In the genomic region with DNA sequence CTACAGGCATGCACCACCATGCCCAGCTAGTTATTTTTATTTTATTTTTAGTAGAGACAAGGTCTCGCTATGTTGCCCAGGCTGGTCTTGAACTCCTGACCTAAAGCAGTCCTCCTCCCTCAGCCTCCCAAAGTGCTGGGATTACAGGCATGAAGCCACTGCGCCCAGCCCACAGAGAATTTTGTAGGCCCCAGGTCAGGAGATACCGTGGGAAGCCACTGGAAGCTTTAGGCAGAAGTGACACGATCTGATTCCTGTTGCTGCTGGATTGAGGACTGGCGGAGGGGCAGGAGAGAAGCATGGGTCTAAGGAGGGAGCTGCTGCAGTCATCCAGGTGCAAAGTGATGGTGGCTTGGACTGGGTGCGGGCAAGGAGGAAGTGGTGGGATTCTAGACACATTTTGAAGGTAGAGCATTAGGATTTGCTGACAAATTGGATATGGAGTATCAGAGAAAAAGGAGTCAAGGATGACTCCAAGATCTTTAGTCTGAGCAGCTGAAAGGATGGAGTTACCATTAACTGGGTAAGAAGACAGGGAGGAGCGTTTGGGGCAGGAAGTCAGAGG, we compare ENCODE assay signal across 15 cellular contexts. TPM values are rescaled to one million over a fixed set of nuclear protein-coding genes. Genes with fewer than 3 reads are reported as not detected.
A peak's percentile ranks its signal among the peaks of the same experiment; 100 is the strongest.
DNase-seq lines count a peak whose midpoint lies in the region; ATAC-seq and TF ChIP-seq lines count a peak whose summit lies in the region.
"Had no signal": no experiment of that assay in that cellular context is flagged by ENCODE, and none has a peak within 500 bp of the region (broad histone marks: within the 10 kb centered on the region; RNA-seq: fewer than 3 reads in every experiment).

No MANE protein-coding gene starts in this region.

- H3K27ac ChIP-seq in coronary artery = no peak overlapping the region
- H3K27ac ChIP-seq in spleen = peak overlapping the region in 4 of 8 donors; percentile 20 to 88 (median 32)
- H3K27ac ChIP-seq: brain microvascular endothelial cell, thyroid gland had no signal

- H3K9me3 Mint-ChIP-seq in activated CD8-positive, alpha-beta memory T cell treated with anti-CD3 and anti-CD28 coated beads, Interleukin-2, amount 10 ng/mL, durations not matched to agents 7 days and 5 days (ENCODE audit: low read depth) = no peaks in the 10 kb centered on the region
- H3K9me3 Mint-ChIP-seq in activated CD4-positive, alpha-beta T cell treated with anti-CD3 and anti-CD28 coated beads, Interleukin-2, amount 10 ng/mL, durations not matched to agents 24 days and 14 days = no peaks in the 10 kb centered on the region
- H3K9me3 Mint-ChIP-seq: nephron had no signal

- no peaks in the 10 kb centered on the region for H3K9me3 ChIP-seq in spleen
- H3K9me3 ChIP-seq: SK-N-SH, thyroid gland had no signal

- H3K4me3 Mint-ChIP-seq in activated CD8-positive, alpha-beta memory T cell treated with anti-CD3 and anti-CD28 coated beads, Interleukin-2, amount 10 ng/mL, durations not matched to agents 7 days and 5 days = no peak overlapping the region
- peak overlapping the region; percentile 55 for H3K4me3 Mint-ChIP-seq in activated CD4-positive, alpha-beta T cell treated with anti-CD3 and anti-CD28 coated beads, Interleukin-2, amount 10 ng/mL, durations not matched to agents 24 days and 14 days
- H3K4me3 Mint-ChIP-seq: nephron had no signal

- peaks cover 34% of the 10 kb centered on the region for H3K27me3 Mint-ChIP-seq in activated CD8-positive, alpha-beta memory T cell treated with anti-CD3 and anti-CD28 coated beads, Interleukin-2, amount 10 ng/mL, durations not matched to agents 7 days and 5 days
- H3K27me3 Mint-ChIP-seq in activated CD4-positive, alpha-beta T cell treated with anti-CD3 and anti-CD28 coated beads, Interleukin-2, amount 10 ng/mL, durations not matched to agents 24 days and 14 days = peaks cover 8% of the 10 kb centered on the region

- H3K4me1 ChIP-seq in spleen = peaks cover 23 to 100% (median 93%) of the 10 kb centered on the region in 6 donors

- TF ChIP-seq CTCF in coronary artery (IDR thresholded peaks at IDR 0.05) = no peak
- TF ChIP-seq CTCF in spleen (IDR thresholded peaks at IDR 0.05 in 8 of 11, conservative IDR thresholded peaks at IDR 0.05 in 3 of 11) = no peak

- no peaks in the 10 kb centered on the region for H3K27me3 ChIP-seq in spleen (replicated peaks in 1 of 7)
- H3K27me3 ChIP-seq: brain microvascular endothelial cell, thyroid gland had no signal

- peaks cover 0 to 84% (median 29%) of the 10 kb centered on the region in 6 donors for H3K36me3 ChIP-seq in spleen

- TF ChIP-seq POLR2A in spleen (IDR thresholded peaks at IDR 0.05) = no peak

- WGBS in spleen, 5 donors = 89 to 95% (median 92%) methylated on average over 7 of the region's 7 CpGs

- DNase-seq in activated CD8-positive, alpha-beta memory T cell treated with anti-CD3 and anti-CD28 coated beads for 24 hours = peak; percentile 56
- DNase-seq in activated CD8-positive, alpha-beta memory T cell treated with anti-CD3 and anti-CD28 coated beads, Interleukin-2, amount 10 ng/mL, durations not matched to agents 7 days and 5 days = no peak
- no peak for DNase-seq in activated CD4-positive, alpha-beta T cell treated with anti-CD3 and anti-CD28 coated beads, Interleukin-2, amount 10 ng/mL, durations not matched to agents 24 days and 14 days
- peak; percentile 65 for DNase-seq in coronary artery (ENCODE audit: low spot score)
- DNase-seq in spleen = peak; percentile 37
- DNase-seq in NCI-H1105 treated with DMSO at 0.1 percent for 48 hours (lab: John Stamatoyannopoulos, UW) = no peak
- no peak for DNase-seq in NCI-H446 (lab: John Stamatoyannopoulos, UW)
- DNase-seq: brain microvascular endothelial cell, NCI-H1930, NCI-H510A treated with DMSO at 0.1 percent for 48 hours, OCI-M1, SK-N-SH had no signal

- no peak overlapping the region for H3K4me3 ChIP-seq in coronary artery
- H3K4me3 ChIP-seq in spleen = no peak overlapping the region
- H3K4me3 ChIP-seq: thyroid gland had no signal

- H3K36me3 Mint-ChIP-seq in activated CD8-positive, alpha-beta memory T cell treated with anti-CD3 and anti-CD28 coated beads, Interleukin-2, amount 10 ng/mL, durations not matched to agents 7 days and 5 days = peaks cover 22% of the 10 kb centered on the region
- H3K36me3 Mint-ChIP-seq in activated CD4-positive, alpha-beta T cell treated with anti-CD3 and anti-CD28 coated beads, Interleukin-2, amount 10 ng/mL, durations not matched to agents 24 days and 14 days (ENCODE audit: low read depth) = peaks cover 52% of the 10 kb centered on the region

- intact Hi-C loops in activated CD4-positive, alpha-beta T cell treated with anti-CD3 and anti-CD28 coated beads, Interleukin-2, amount 10 ng/mL, durations not matched to agents 24 days and 14 days (cut with micrococcal nuclease) = no loop called here
- intact Hi-C loops in spleen (cut with DNase I; ENCODE audit: low total_unique reads) = no loop called here

- ATAC-seq in activated CD8-positive, alpha-beta memory T cell treated with anti-CD3 and anti-CD28 coated beads, Interleukin-2, amount 10 ng/mL, durations not matched to agents 7 days and 5 days = no peak
- no peak for ATAC-seq in HG03469 (IDR thresholded peaks at IDR 0.05; ENCODE audit: unreplicated experiment)

- no peak overlapping the region for H3K27ac Mint-ChIP-seq in activated CD8-positive, alpha-beta memory T cell treated with anti-CD3 and anti-CD28 coated beads, Interleukin-2, amount 10 ng/mL, durations not matched to agents 7 days and 5 days
- H3K27ac Mint-ChIP-seq in activated CD4-positive, alpha-beta T cell treated with anti-CD3 and anti-CD28 coated beads, Interleukin-2, amount 10 ng/mL, durations not matched to agents 24 days and 14 days = peak overlapping the region; percentile 52
- H3K27ac Mint-ChIP-seq: nephron had no signal

- CTCF ChIA-PET in activated CD8-positive, alpha-beta memory T cell treated with anti-CD3 and anti-CD28 coated beads, Interleukin-2, amount 10 ng/mL, durations not matched to agents 7 days and 5 days (lab: Charles Lee) = interaction anchor here (1.6 to 24.2 kb wide), 3 partner anchors 32 to 96 kb away, joined by 3 to 430 read pairs (median 24); no protein-coding TSS in a partner anchor

- H3K4me1 Mint-ChIP-seq in activated CD8-positive, alpha-beta memory T cell treated with anti-CD3 and anti-CD28 coated beads, Interleukin-2, amount 10 ng/mL, durations not matched to agents 7 days and 5 days = peaks cover 63% of the 10 kb centered on the region
- H3K4me1 Mint-ChIP-seq in activated CD4-positive, alpha-beta T cell treated with anti-CD3 and anti-CD28 coated beads, Interleukin-2, amount 10 ng/mL, durations not matched to agents 24 days and 14 days = peaks cover 85% of the 10 kb centered on the region

RNA-seq across cellular contexts. Expression of a gene that starts 20.7 kb away (rescaled TPM):
- total RNA-seq in activated CD8-positive, alpha-beta memory T cell treated with anti-CD3 and anti-CD28 coated beads, Interleukin-2, amount 10 ng/mL, durations not matched to agents 7 days and 5 days = 1 to 10 TPM; 7.0 to 7.9 TPM
- total RNA-seq in activated CD4-positive, alpha-beta T cell treated with anti-CD3 and anti-CD28 coated beads, Interleukin-2, amount 10 ng/mL, durations not matched to agents 24 days and 14 days = 112 and 113 TPM in 2 replicates
- total RNA-seq in spleen = 10 to 100 TPM; 29.0 to 88.3 (median 53.7) TPM
- polyA plus RNA-seq in spleen = 10 to 100 TPM; 13.7 to 24.3 (median 18.1) TPM

RNA-seq across cellular contexts. Expression of a gene that starts 41.6 kb away (rescaled TPM):
- 100 to 1,000 TPM; 172 to 189 TPM for total RNA-seq in activated CD8-positive, alpha-beta memory T cell treated with anti-CD3 and anti-CD28 coated beads, Interleukin-2, amount 10 ng/mL, durations not matched to agents 7 days and 5 days
- 266 and 289 TPM in 2 replicates for total RNA-seq in activated CD4-positive, alpha-beta T cell treated with anti-CD3 and anti-CD28 coated beads, Interleukin-2, amount 10 ng/mL, durations not matched to agents 24 days and 14 days
- 100 to 1,000 TPM; 121 to 246 (median 193) TPM for total RNA-seq in spleen
- polyA plus RNA-seq in spleen = 100 to 1,000 TPM; 142 to 354 (median 228) TPM

Comparison
In these comparisons a context has a peak if more than half of its experiments do, and no peak if none do; other contexts are left out.
1. DNase-seq: peak in activated CD8-positive, alpha-beta memory T cell treated with anti-CD3 and anti-CD28 coated beads for 24 hours (single experiment), coronary artery (single experiment) and spleen (single experiment); none in activated CD8-positive, alpha-beta memory T cell treated with anti-CD3 and anti-CD28 coated beads, Interleukin-2, amount 10 ng/mL, durations not matched to agents 7 days and 5 days (single experiment), activated CD4-positive, alpha-beta T cell treated with anti-CD3 and anti-CD28 coated beads, Interleukin-2, amount 10 ng/mL, durations not matched to agents 24 days and 14 days (single experiment), NCI-H1105 treated with DMSO at 0.1 percent for 48 hours (single experiment) and NCI-H446 (0 of 2).